ENCODE assay signal across 19 cellular contexts in the genomic region with DNA sequence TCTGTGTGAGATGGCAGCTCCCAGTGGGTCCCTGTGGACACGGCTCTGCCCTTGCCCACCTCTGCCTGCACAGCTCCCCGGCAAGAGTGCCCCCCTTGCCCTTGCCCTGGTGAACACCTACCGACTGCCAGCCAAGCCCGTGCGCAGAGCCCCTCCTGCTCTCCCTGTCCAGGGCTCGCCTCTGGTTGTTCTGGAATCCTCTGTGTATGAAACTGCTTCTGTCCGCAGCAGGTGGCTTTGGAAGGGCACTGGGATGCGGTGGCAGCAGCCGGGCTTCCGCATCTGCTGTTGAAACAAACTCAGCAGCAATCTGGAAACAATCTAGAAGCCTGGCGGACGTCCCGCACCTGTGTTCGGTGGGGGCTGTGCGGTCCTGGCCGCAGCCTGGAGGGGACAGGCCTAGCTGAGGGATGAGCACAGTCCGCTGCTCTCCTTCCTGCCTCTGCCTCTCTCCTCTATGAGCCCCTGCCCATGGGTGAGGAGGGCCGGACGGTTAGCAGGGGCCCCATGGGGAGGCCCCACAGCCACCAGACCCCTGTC. TPM values are rescaled to one million over a fixed set of nuclear protein-coding genes. Genes with fewer than 3 reads are reported as not detected.
DNase-seq lines count a peak whose midpoint lies in the region; ATAC-seq, FAIRE-seq and TF ChIP-seq lines count a peak whose summit lies in the region.
"Had no signal": no experiment of that assay in that cellular context is flagged by ENCODE, and none has a peak within 500 bp of the region (broad histone marks: within the 10 kb centered on the region; RNA-seq: fewer than 3 reads in every experiment).

No MANE protein-coding gene starts in this region.

- no peak for TF ChIP-seq POLR2A in transverse colon (IDR thresholded peaks at IDR 0.05)

- H3K4me3 ChIP-seq in kidney (ENCODE audit: low read length in 2 of 2) (no peak overlapping the region), rectal smooth muscle tissue (ENCODE audit: low read length) (peak overlapping the region; percentile 24), transverse colon (no peak overlapping the region)
- H3K4me3 ChIP-seq: cardiac muscle cell, ovary had no signal

- H3K9ac ChIP-seq in kidney (ENCODE audit: low read length in 2 of 2) (peak overlapping the region; percentile 17 to 40), rectal smooth muscle tissue (ENCODE audit: low read length) (no peak overlapping the region)

- intact Hi-C loops in kidney (cut with DNase I): no loop called here
- intact Hi-C loops in transverse colon (cut with DNase I; ENCODE audit: low total_unique reads): no loop called here

- TF ChIP-seq CTCF in kidney (IDR thresholded peaks at IDR 0.05; ENCODE audit: borderline replicate concordance, extremely low read depth, insufficient read depth): no peak
- TF ChIP-seq CTCF in transverse colon (IDR thresholded peaks at IDR 0.05): no peak

- H3K27ac ChIP-seq in kidney (ENCODE audit: low read depth in 2 of 2, low read length in 2 of 2) (peak overlapping the region; percentile 51 to 76), rectal smooth muscle tissue (ENCODE audit: low read depth, low read length) (peak overlapping the region; percentile 63), transverse colon (peak overlapping the region; percentile 27 to 74 (median 49))
- H3K27ac ChIP-seq: cardiac muscle cell had no signal

- no peaks in the 10 kb centered on the region for H3K27me3 ChIP-seq in rectal smooth muscle tissue (ENCODE audit: control insufficient read depth, insufficient read depth, low read length)
- H3K27me3 ChIP-seq in transverse colon: no peaks in the 10 kb centered on the region
- H3K27me3 ChIP-seq: cardiac muscle cell, ovary had no signal

- H3K4me1 ChIP-seq in kidney (ENCODE audit: control insufficient read depth in 1 of 2, insufficient read depth in 1 of 2, low read depth in 1 of 2, low read length in 2 of 2) (peaks cover 11 to 12% of the 10 kb centered on the region in 2 donors), rectal smooth muscle tissue (ENCODE audit: control insufficient read depth, insufficient read depth, low read length) (peaks cover 29% of the 10 kb centered on the region), transverse colon (peaks cover 22 to 27% (median 24%) of the 10 kb centered on the region in 4 donors)

- no peaks in the 10 kb centered on the region for H3K36me3 Mint-ChIP-seq in T-helper 17 cell (ENCODE audit: low read depth)
- H3K36me3 Mint-ChIP-seq: activated naive CD8-positive, alpha-beta T cell treated with anti-CD3 and anti-CD28 coated beads for 36 hours; WTC11 had no signal

- no peak for TF ChIP-seq EP300 in transverse colon (IDR thresholded peaks at IDR 0.05; ENCODE audit: low read depth)

- no peak for DNase-seq in kidney
- no peak for DNase-seq in transverse colon
- no peak for DNase-seq in T-helper 17 cell
- no peak for DNase-seq in iPS-NIHi7 (ENCODE audit: extremely low spot score)
- no peak for DNase-seq in superior temporal gyrus (ENCODE audit: extremely low spot score)
- DNase-seq: activated CD8-positive, alpha-beta T cell treated with anti-CD3 and anti-CD28 coated beads, Interleukin-2, amount 10 ng/mL, durations not matched to agents 7 days and 5 days; activated naive CD8-positive, alpha-beta T cell treated with anti-CD3 and anti-CD28 coated beads for 36 hours; activated T-cell treated with anti-CD3 and anti-CD28 coated beads, Interleukin-2, amount 50 U/mL, for 72 hours; AML-193; DMS153; effector CD4-positive, alpha-beta T cell; GOT3; stimulated activated naive CD4-positive, alpha-beta T cell treated with Interleukin-2 at 50 U/mL for 16 hours; T-helper 1 cell had no signal

- H3K36me3 ChIP-seq in kidney (ENCODE audit: control insufficient read depth in 1 of 2, insufficient read depth in 2 of 2, low read length in 2 of 2) (no peaks in the 10 kb centered on the region), rectal smooth muscle tissue (ENCODE audit: control insufficient read depth, insufficient read depth, low read length) (no peaks in the 10 kb centered on the region), transverse colon (no peaks in the 10 kb centered on the region)
- H3K36me3 ChIP-seq: cardiac muscle cell, ovary had no signal

- no peaks in the 10 kb centered on the region for H3K9me3 ChIP-seq in kidney (ENCODE audit: control insufficient read depth in 1 of 2, low read length in 2 of 2)
- H3K9me3 ChIP-seq in transverse colon: no peaks in the 10 kb centered on the region
- H3K9me3 ChIP-seq in T-helper 17 cell (ENCODE audit: control insufficient read depth, low read length, poor library complexity, severe bottlenecking): no peaks in the 10 kb centered on the region
- H3K9me3 ChIP-seq: ovary had no signal

- no peak overlapping the region for H3K4me3 Mint-ChIP-seq in T-helper 17 cell
- H3K4me3 Mint-ChIP-seq: activated CD8-positive, alpha-beta T cell treated with anti-CD3 and anti-CD28 coated beads, Interleukin-2, amount 10 ng/mL, durations not matched to agents 7 days and 5 days; activated naive CD8-positive, alpha-beta T cell treated with anti-CD3 and anti-CD28 coated beads for 36 hours; activated T-cell treated with anti-CD3 and anti-CD28 coated beads, Interleukin-2, amount 50 U/mL, for 72 hours; WTC11 had no signal

- peaks cover 30% of the 10 kb centered on the region for H3K27me3 Mint-ChIP-seq in T-helper 17 cell

- in situ Hi-C loops in transverse colon (cut with MboI; ENCODE audit: low pct_ligation_motif_present in 1 of 4, low pct_unique_long_range_greater_than_20kb in 1 of 4, low sequenced_read_pairs in 3 of 4): no loop called here

- peaks cover 2% of the 10 kb centered on the region for H3K4me1 Mint-ChIP-seq in T-helper 17 cell
- H3K4me1 Mint-ChIP-seq: activated naive CD8-positive, alpha-beta T cell treated with anti-CD3 and anti-CD28 coated beads for 36 hours; WTC11 had no signal

- H3K27ac Mint-ChIP-seq in T-helper 17 cell: no peak overlapping the region
- H3K27ac Mint-ChIP-seq: activated CD8-positive, alpha-beta T cell treated with anti-CD3 and anti-CD28 coated beads, Interleukin-2, amount 10 ng/mL, durations not matched to agents 7 days and 5 days; activated naive CD8-positive, alpha-beta T cell treated with anti-CD3 and anti-CD28 coated beads for 36 hours; activated T-cell treated with anti-CD3 and anti-CD28 coated beads, Interleukin-2, amount 50 U/mL, for 72 hours; WTC11 had no signal

- 89% methylated on average over 19 of the region's 19 CpGs; no CpG with 5 or more reads in 1 of the 2 donors for WGBS in transverse colon (ENCODE audit: low coverage in 1 of 2), 2 donors

- FAIRE-seq in kidney (lab: Jason Lieb, UNC): no peak

- ATAC-seq in SK-N-SH treated with all-trans-retinoic acid at 6 μM for 48 hours (peak; percentile 41), T-helper 17 cell (no peak)
- ATAC-seq: activated CD8-positive, alpha-beta T cell treated with anti-CD3 and anti-CD28 coated beads, Interleukin-2, amount 10 ng/mL, durations not matched to agents 7 days and 5 days; activated T-cell treated with anti-CD3 and anti-CD28 coated beads, Interleukin-2, amount 50 U/mL, for 72 hours; WTC11 had no signal

TF ChIP-seq in SK-N-SH treated with all-trans-retinoic acid at 6 μM for 48 hours, 23 proteins besides CTCF, POLR2A, EP300 and RAD21 (continues in another document):
- TF ChIP-seq PATZ1 (CRISPR knock-in tag; IDR thresholded peaks at IDR 0.05; ENCODE audit: borderline replicate concordance): no peak
- TF ChIP-seq TSHZ2 (CRISPR knock-in tag; IDR thresholded peaks at IDR 0.05): no peak
- no peak for TF ChIP-seq ISL1 (CRISPR knock-in tag; IDR thresholded peaks at IDR 0.05)
- no peak for TF ChIP-seq RARB (CRISPR knock-in tag; IDR thresholded peaks at IDR 0.05)
- no peak for TF ChIP-seq BACH2 (CRISPR knock-in tag; IDR thresholded peaks at IDR 0.05; ENCODE audit: borderline replicate concordance)

RNA-seq across cellular contexts. Expression of gene KLF11, which starts 34.0 kb away (rescaled TPM):
- total RNA-seq in kidney: 34.0 TPM
- 9.4 TPM for polyA plus RNA-seq in kidney (ENCODE audit: insufficient read depth, low read depth, low replicate concordance)
- 10 to 100 TPM in 2 of 4 donors, 1 to 10 TPM in 2; 6.6 to 17.0 (median 10.5) TPM for total RNA-seq in transverse colon
- 10 to 100 TPM; 38.0 to 44.5 TPM for total RNA-seq in T-helper 17 cell

RNA-seq across cellular contexts. Expression of gene GRHL1, which starts 57.8 kb away (rescaled TPM):
- total RNA-seq in kidney (6.0 TPM), transverse colon (10 to 100 TPM in 1 of 4 donors, 1 to 10 TPM in 1, under 1 TPM in 1, not detected in 1; 0.55 to 24.7 (median 1.3) TPM), T-helper 17 cell (1 to 10 TPM in 1 of 2 donors, under 1 TPM in 1; 0.60 to 3.7 TPM)
- polyA plus RNA-seq in kidney (ENCODE audit: insufficient read depth, low read depth, low replicate concordance): 2.3 TPM
